16 cellular contexts compared by ENCODE assay signal in the genomic region with DNA sequence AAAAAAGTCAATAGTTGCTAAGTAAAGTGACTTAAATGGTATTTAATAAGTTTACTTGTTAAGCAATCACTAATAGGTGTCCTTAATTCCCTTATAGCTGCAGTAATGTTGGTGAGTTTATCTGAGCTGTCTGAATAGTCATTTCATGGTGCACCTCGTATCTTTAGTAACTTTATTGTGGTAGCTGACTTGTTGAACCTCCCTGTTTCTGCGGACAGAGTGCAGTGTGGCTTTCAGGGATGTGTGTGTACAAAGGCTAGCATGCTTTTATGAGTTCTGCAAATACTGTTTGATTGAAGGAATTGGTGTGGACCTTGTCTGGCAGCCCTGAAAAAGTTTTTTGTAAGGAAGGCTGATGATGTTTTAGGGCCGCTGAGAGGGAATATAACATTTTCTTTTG. TPM values are rescaled to one million over a fixed set of nuclear protein-coding genes. Genes with fewer than 3 reads are reported as not detected.
DNase-seq lines count a peak whose midpoint lies in the region; ATAC-seq and TF ChIP-seq lines count a peak whose summit lies in the region.
"Had no signal": no experiment of that assay in that cellular context is flagged by ENCODE, and none has a peak within 500 bp of the region (broad histone marks: within the 10 kb centered on the region; RNA-seq: fewer than 3 reads in every experiment).

No MANE protein-coding gene starts in this region.

- H3K27ac Mint-ChIP-seq in GM23338 (no peak overlapping the region), progenitor cell of endocrine pancreas (no peak overlapping the region)
- no peak overlapping the region for H3K27ac Mint-ChIP-seq in T-helper 2 cell treated with Interferon-gamma antibody and Interleukin-4, amounts not matched to agents 5 μg/mL and 100 μg/mL, for 36 hours
- H3K27ac Mint-ChIP-seq: activated T-cell treated with anti-CD3 and anti-CD28 coated beads, Interleukin-2, amount 50 U/mL, for 24 hours; B cell; H9 had no signal

- ATAC-seq in GM23338 (no peak), GM21723 (IDR thresholded peaks at IDR 0.05; ENCODE audit: unreplicated experiment) (no peak), HG02798 (IDR thresholded peaks at IDR 0.05; ENCODE audit: poor library complexity, unreplicated experiment) (no peak)

- H3K27ac ChIP-seq in GM23338 (ENCODE audit: low read depth) (no peak overlapping the region), SK-N-MC (no peak overlapping the region), iPS-20b (ENCODE audit: low read length) (no peak overlapping the region)

- H3K4me3 ChIP-seq in GM23338: peak overlapping the region; percentile 92
- peak overlapping the region; percentile 71; the same call in 1 of the 2 replicates for H3K4me3 ChIP-seq in SK-N-MC
- H3K4me3 ChIP-seq in iPS-20b (ENCODE audit: low read length): peak overlapping the region; percentile 88

- H3K9me3 Mint-ChIP-seq in GM23338 (no peaks in the 10 kb centered on the region), progenitor cell of endocrine pancreas (ENCODE audit: low read depth) (no peaks in the 10 kb centered on the region)
- no peaks in the 10 kb centered on the region for H3K9me3 Mint-ChIP-seq in T-helper 2 cell treated with Interferon-gamma antibody and Interleukin-4, amounts not matched to agents 5 μg/mL and 100 μg/mL, for 36 hours
- H3K9me3 Mint-ChIP-seq: activated T-cell treated with anti-CD3 and anti-CD28 coated beads, Interleukin-2, amount 50 U/mL, for 24 hours; H9 had no signal

- H3K4me3 Mint-ChIP-seq in GM23338 (peak overlapping the region; percentile 78; the same call in 1 of the 3 replicates), progenitor cell of endocrine pancreas (ENCODE audit: low read depth) (peak overlapping the region; percentile 64)
- no peak overlapping the region for H3K4me3 Mint-ChIP-seq in T-helper 2 cell treated with Interferon-gamma antibody and Interleukin-4, amounts not matched to agents 5 μg/mL and 100 μg/mL, for 36 hours
- H3K4me3 Mint-ChIP-seq: activated T-cell treated with anti-CD3 and anti-CD28 coated beads, Interleukin-2, amount 50 U/mL, for 24 hours had no signal

- H3K27me3 Mint-ChIP-seq in GM23338 (ENCODE audit: insufficient read depth, low read depth, poor library complexity) (peaks cover 17% of the 10 kb centered on the region), progenitor cell of endocrine pancreas (peaks cover 56% of the 10 kb centered on the region)
- peaks cover 78% of the 10 kb centered on the region for H3K27me3 Mint-ChIP-seq in T-helper 2 cell treated with Interferon-gamma antibody and Interleukin-4, amounts not matched to agents 5 μg/mL and 100 μg/mL, for 36 hours (ENCODE audit: low read depth)

- H3K4me1 ChIP-seq in GM23338 (ENCODE audit: insufficient read depth) (peaks cover 47% of the 10 kb centered on the region), iPS-20b (ENCODE audit: insufficient read depth, low read length) (peaks cover 32% of the 10 kb centered on the region)

- H2AFZ ChIP-seq in GM23338: no peak overlapping the region

- H4K20me1 ChIP-seq in GM23338 (replicated peaks; ENCODE audit: insufficient read depth): peaks cover 59% of the 10 kb centered on the region

- H3K36me3 Mint-ChIP-seq in GM23338 (ENCODE audit: low read depth): no peaks in the 10 kb centered on the region; the same call in 1 of the 3 replicates
- peaks cover 2% of the 10 kb centered on the region for H3K36me3 Mint-ChIP-seq in progenitor cell of endocrine pancreas (ENCODE audit: insufficient read depth)
- H3K36me3 Mint-ChIP-seq in T-helper 2 cell treated with Interferon-gamma antibody and Interleukin-4, amounts not matched to agents 5 μg/mL and 100 μg/mL, for 36 hours (ENCODE audit: low read depth): peaks cover 2% of the 10 kb centered on the region

- H3K4me1 Mint-ChIP-seq in GM23338: peaks cover 59% of the 10 kb centered on the region
- H3K4me1 Mint-ChIP-seq in progenitor cell of endocrine pancreas (ENCODE audit: low read depth): peaks cover 40% of the 10 kb centered on the region
- H3K4me1 Mint-ChIP-seq in T-helper 2 cell treated with Interferon-gamma antibody and Interleukin-4, amounts not matched to agents 5 μg/mL and 100 μg/mL, for 36 hours (ENCODE audit: low read depth): peaks cover 10% of the 10 kb centered on the region

- H3K36me3 ChIP-seq in GM23338 (ENCODE audit: insufficient read depth) (no peaks in the 10 kb centered on the region), SK-N-MC (ENCODE audit: insufficient read depth, low read length) (no peaks in the 10 kb centered on the region), iPS-20b (ENCODE audit: insufficient read depth, low read depth, low read length) (no peaks in the 10 kb centered on the region)

- DNase-seq in GM23338 (ENCODE audit: low spot score) (no peak), SK-N-MC (ENCODE audit: low read depth, low spot score) (no peak), progenitor cell of endocrine pancreas (ENCODE audit: low spot score, unreplicated experiment) (no peak), Kasumi-1 (lab: John Stamatoyannopoulos, UW) (no peak)
- DNase-seq in T-helper 2 cell treated with Interferon-gamma antibody and Interleukin-4, amounts not matched to agents 5 μg/mL and 100 μg/mL, for 36 hours (ENCODE audit: low spot score): no peak
- DNase-seq: activated CD4-positive, alpha-beta T cell treated with anti-CD3 and anti-CD28 coated beads for 48 hours; activated T-cell treated with anti-CD3 and anti-CD28 coated beads, Interleukin-2, amount 50 U/mL, for 24 hours; cortex of kidney; DMS79 treated with DMSO at 0.1 percent for 48 hours; H9; NCI-H2029; stimulated activated CD4-positive, alpha-beta T cell treated with anti-CD3 and anti-CD28 coated beads, Interleukin-12 subunit alpha, Interleukin-12 subunit beta, amount 100 ng/mL, for 4 hours had no signal

- TF ChIP-seq CTCF in GM23338 (conservative IDR thresholded peaks at IDR 0.05; ENCODE audit: low read depth in 2 of 2) (no peak), progenitor cell of endocrine pancreas (IDR thresholded peaks at IDR 0.05; ENCODE audit: unreplicated experiment) (no peak)

- H3K79me2 ChIP-seq in GM23338 (replicated peaks; ENCODE audit: insufficient read depth): peaks cover 68% of the 10 kb centered on the region

- peaks cover 7% of the 10 kb centered on the region; the same call in 1 of the 2 replicates for H3F3A ChIP-seq in GM23338 (replicated peaks; ENCODE audit: low read depth)

- H3K9me2 ChIP-seq in GM23338 (ENCODE audit: insufficient read depth): no peaks in the 10 kb centered on the region

- no peaks in the 10 kb centered on the region for H3K27me3 ChIP-seq in GM23338 (ENCODE audit: insufficient read depth)
- H3K27me3 ChIP-seq in iPS-20b (ENCODE audit: insufficient read depth, low read length): peaks cover 13% of the 10 kb centered on the region; the same call in 1 of the 2 replicates

- H3K9me3 ChIP-seq in SK-N-MC (ENCODE audit: low read depth, low read length) (no peaks in the 10 kb centered on the region), iPS-20b (ENCODE audit: insufficient read depth, low read depth, low read length) (no peaks in the 10 kb centered on the region)

- H3K9ac ChIP-seq in SK-N-MC (ENCODE audit: insufficient read length) (peak overlapping the region; percentile 20), iPS-20b (ENCODE audit: low read depth, low read length) (peak overlapping the region; percentile 10; the same call in 1 of the 2 replicates)

- peak overlapping the region; percentile 89 for H3K4me2 ChIP-seq in GM23338

TF ChIP-seq in GM23338, 12 proteins besides CTCF, POLR2A, EP300 and RAD21:
- TF ChIP-seq CREB1 (CRISPR knock-in tag; IDR thresholded peaks at IDR 0.05; ENCODE audit: low read depth): no peak
- TF ChIP-seq, protein P1, sequence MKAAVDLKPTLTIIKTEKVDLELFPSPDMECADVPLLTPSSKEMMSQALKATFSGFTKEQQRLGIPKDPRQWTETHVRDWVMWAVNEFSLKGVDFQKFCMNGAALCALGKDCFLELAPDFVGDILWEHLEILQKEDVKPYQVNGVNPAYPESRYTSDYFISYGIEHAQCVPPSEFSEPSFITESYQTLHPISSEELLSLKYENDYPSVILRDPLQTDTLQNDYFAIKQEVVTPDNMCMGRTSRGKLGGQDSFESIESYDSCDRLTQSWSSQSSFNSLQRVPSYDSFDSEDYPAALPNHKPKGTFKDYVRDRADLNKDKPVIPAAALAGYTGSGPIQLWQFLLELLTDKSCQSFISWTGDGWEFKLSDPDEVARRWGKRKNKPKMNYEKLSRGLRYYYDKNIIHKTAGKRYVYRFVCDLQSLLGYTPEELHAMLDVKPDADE (IDR thresholded peaks at IDR 0.05): no peak
- no peak for TF ChIP-seq EZH2phosphoT487 (IDR thresholded peaks at IDR 0.05; ENCODE audit: unreplicated experiment)
- no peak for TF ChIP-seq ZNF114 (CRISPR knock-in tag; IDR thresholded peaks at IDR 0.05)
- no peak for TF ChIP-seq STAT1 (IDR thresholded peaks at IDR 0.05; ENCODE audit: unreplicated experiment)
- TF ChIP-seq POLR2AphosphoS5 (IDR thresholded peaks at IDR 0.05; ENCODE audit: low read depth): no peak

RNA-seq across cellular contexts. Expression of gene ZNRF3, which starts 2.6 kb away (rescaled TPM):
- total RNA-seq in GM23338 (2014; rRNA removed; shearing (Covaris generic)): 28.9 and 32.2 TPM in 2 replicates
- polyA plus RNA-seq in GM23338 (2016; fragmentation: Nextera tagmentation; extraction: Ambion mirVana): 11.1 and 12.3 TPM in 2 replicates
- total RNA-seq in progenitor cell of endocrine pancreas: 7.5 and 9.5 TPM in 2 replicates
